ENCODE assay signal across 23 cellular contexts in genomic region chr5:147547730-147548129, GRCh38. TPM values are rescaled to one million over a fixed set of nuclear protein-coding genes. Genes with fewer than 3 reads are reported as not detected.
DNase-seq lines count a peak whose midpoint lies in the region; ATAC-seq, FAIRE-seq and TF ChIP-seq lines count a peak whose summit lies in the region.
"Had no signal": no experiment of that assay in that cellular context is flagged by ENCODE, and none has a peak within 500 bp of the region (broad histone marks: within the 10 kb centered on the region; RNA-seq: fewer than 3 reads in every experiment).

No MANE protein-coding gene starts in this region.

- CTCF ChIA-PET in endothelial cell of umbilical vein (lab: Charles Lee) = interaction anchor here (0.6 to 1.1 kb wide), 4 partner anchors 9 to 38 kb away, joined by 3 to 4 read pairs (median 3); partner anchors contain the start of gene DPYSL3
- CTCF ChIA-PET in T-cell (lab: Charles Lee) = no interaction called here

- no peaks in the 10 kb centered on the region for H3K9me1 ChIP-seq in endothelial cell of umbilical vein (replicated peaks; ENCODE audit: control insufficient read depth, extremely low read depth, insufficient read depth, low read length)

- no peak for TF ChIP-seq EP300 in suprapubic skin (IDR thresholded peaks at IDR 0.05)

- H3K36me3 Mint-ChIP-seq in T-cell = no peaks in the 10 kb centered on the region
- no peaks in the 10 kb centered on the region for H3K36me3 Mint-ChIP-seq in glutamatergic neuron (ENCODE audit: unreplicated experiment)

- no peak overlapping the region for H3K27ac ChIP-seq in endothelial cell of umbilical vein (ENCODE audit: insufficient read depth, low read depth, low read length)
- H3K27ac ChIP-seq in suprapubic skin = peak overlapping the region; percentile 7
- H3K27ac ChIP-seq: colonic mucosa, epithelial cell of prostate, hepatocyte, pancreas, tibial nerve had no signal

- H3K4me1 Mint-ChIP-seq in T-cell (no peaks in the 10 kb centered on the region), glutamatergic neuron (ENCODE audit: low read depth, unreplicated experiment) (no peaks in the 10 kb centered on the region)

- 68% methylated on average over 3 of the region's 3 CpGs for WGBS in suprapubic skin

- no peak for FAIRE-seq in endothelial cell of umbilical vein (lab: Jason Lieb, UNC)
- FAIRE-seq: G401.6, GM12878, kidney, pancreas had no signal

- H2AFZ ChIP-seq in endothelial cell of umbilical vein (ENCODE audit: low read depth, low read length) = peak overlapping the region; percentile 17
- H2AFZ ChIP-seq: hepatocyte had no signal

- TF ChIP-seq POLR2A in endothelial cell of umbilical vein (IDR thresholded peaks at IDR 0.05; ENCODE audit: low read depth, low read length) (no peak), suprapubic skin (IDR thresholded peaks at IDR 0.05) (no peak)

- no peak overlapping the region for H3K4me3 Mint-ChIP-seq in T-cell
- no peak overlapping the region for H3K4me3 Mint-ChIP-seq in glutamatergic neuron (ENCODE audit: unreplicated experiment)

- no peak for ATAC-seq in T-cell (replicated peaks in 1 of 4)
- ATAC-seq in GM18873 (IDR thresholded peaks at IDR 0.05; ENCODE audit: low FRiP score, unreplicated experiment) = no peak
- ATAC-seq: GM12878 had no signal

- H3K4me3 ChIP-seq in endothelial cell of umbilical vein (replicated peaks in 1 of 3; ENCODE audit: insufficient read depth in 1 of 3, low read depth in 1 of 3, low read length in 3 of 3) (no peak overlapping the region), suprapubic skin (no peak overlapping the region)
- H3K4me3 ChIP-seq: colonic mucosa, GM12878, hepatocyte, pancreas, skin epidermis, tibial nerve had no signal

- no peaks in the 10 kb centered on the region for H3K79me2 ChIP-seq in endothelial cell of umbilical vein (ENCODE audit: control insufficient read depth, insufficient read depth, low read length)
- H3K79me2 ChIP-seq: hepatocyte had no signal

- DNase-seq in RPMI7951 (ENCODE audit: low read depth) (peak; percentile 70), endothelial cell of umbilical vein (ENCODE audit: low read depth, low spot score) (peak; percentile 55), iris pigment epithelial cell (ENCODE audit: low read depth) (peak; percentile 49), suprapubic skin (ENCODE audit: low spot score in 2 of 2) (no peak), T-cell (no peak), glutamatergic neuron (no peak), mesenteric fat pad (ENCODE audit: low spot score) (no peak)
- DNase-seq: activated effector memory CD4-positive, alpha-beta T cell treated with Interleukin-2 at 50 U/mL for 16 hours; amniotic stem cell; BE2C; colonic mucosa; kidney; NCI-H2029 treated with DMSO at 0.1 percent for 48 hours; NCI-H526; pancreas; T1000 had no signal

- H3K27me3 ChIP-seq in endothelial cell of umbilical vein (ENCODE audit: control insufficient read depth in 2 of 2, insufficient read depth in 2 of 2, low read length in 2 of 2) (no peaks in the 10 kb centered on the region), suprapubic skin (no peaks in the 10 kb centered on the region)
- H3K27me3 ChIP-seq: BE2C, colonic mucosa, hepatocyte, pancreas, tibial nerve had no signal

- POLR2A ChIA-PET in endothelial cell of umbilical vein (lab: Charles Lee) = no interaction called here
- POLR2A ChIA-PET in T-cell (lab: Charles Lee) = no interaction called here

- intact Hi-C loops in endothelial cell of umbilical vein (cut with micrococcal nuclease) = no loop called here

- no TSS peak for BruUV-seq in endothelial cell of umbilical vein (replicated peaks; lab: Mats Ljungman, UMichigan)

- H3K4me1 ChIP-seq in endothelial cell of umbilical vein (ENCODE audit: control insufficient read depth, extremely low read depth, insufficient read depth, low read length) (peaks cover 11% of the 10 kb centered on the region), suprapubic skin (peaks cover 3% of the 10 kb centered on the region)
- H3K4me1 ChIP-seq: colonic mucosa, pancreas, tibial nerve had no signal

- H3K27me3 Mint-ChIP-seq in T-cell = peaks cover 3 to 4% of the 10 kb centered on the region in 2 donors
- H3K27me3 Mint-ChIP-seq in glutamatergic neuron (ENCODE audit: unreplicated experiment) = peaks cover 1% of the 10 kb centered on the region

- H3K36me3 ChIP-seq in endothelial cell of umbilical vein (ENCODE audit: control insufficient read depth in 2 of 2, extremely low read depth in 1 of 2, insufficient read depth in 2 of 2, low read length in 2 of 2) = no peaks in the 10 kb centered on the region
- no peaks in the 10 kb centered on the region for H3K36me3 ChIP-seq in suprapubic skin
- H3K36me3 ChIP-seq: BE2C, colonic mucosa, pancreas, tibial nerve had no signal

- H3K4me2 ChIP-seq in endothelial cell of umbilical vein (ENCODE audit: insufficient read depth, low read length) = peak overlapping the region; percentile 24
- H3K4me2 ChIP-seq: hepatocyte had no signal

- H3K9me3 ChIP-seq in endothelial cell of umbilical vein (replicated peaks; ENCODE audit: control insufficient read depth, insufficient read depth, low read length) (no peaks in the 10 kb centered on the region), suprapubic skin (no peaks in the 10 kb centered on the region)
- H3K9me3 ChIP-seq: BE2C, colonic mucosa, pancreas had no signal

- H3K9ac ChIP-seq in endothelial cell of umbilical vein (replicated peaks; ENCODE audit: extremely low read depth, insufficient read depth, low read length) = no peak overlapping the region

- peaks cover 4 to 7% (median 6%) of the 10 kb centered on the region in 3 donors for H3K9me3 Mint-ChIP-seq in T-cell
- H3K9me3 Mint-ChIP-seq in glutamatergic neuron (ENCODE audit: unreplicated experiment) = peaks cover 3% of the 10 kb centered on the region

- H4K20me1 ChIP-seq in endothelial cell of umbilical vein (replicated peaks; ENCODE audit: control insufficient read depth, extremely low read depth, insufficient read depth, low read length) = no peaks in the 10 kb centered on the region

- H3K27ac Mint-ChIP-seq in T-cell (no peak overlapping the region), glutamatergic neuron (ENCODE audit: unreplicated experiment) (no peak overlapping the region)

- dilution Hi-C loops in endothelial cell of umbilical vein (cut with MboI; ENCODE audit: extremely low pct_ligation_motif_present, low sequenced_read_pairs) = no loop called here

- TF ChIP-seq CTCF in endothelial cell of umbilical vein (IDR thresholded peaks at IDR 0.05; ENCODE audit: extremely low read depth in 1 of 2, insufficient read depth in 1 of 2, low read depth in 1 of 2, low read length in 2 of 2) (no peak), suprapubic skin (IDR thresholded peaks at IDR 0.05) (no peak), glutamatergic neuron (IDR thresholded peaks at IDR 0.05; ENCODE audit: partially characterized antibody, unreplicated experiment) (no peak)

TF ChIP-seq in endothelial cell of umbilical vein, 7 proteins besides CTCF, POLR2A, EP300 and RAD21:
- TF ChIP-seq JUN (IDR thresholded peaks at IDR 0.05; ENCODE audit: borderline replicate concordance, insufficient read depth, insufficient read length, low read depth) = no peak
- peak; percentile 47 for TF ChIP-seq FOS (IDR thresholded peaks at IDR 0.05; ENCODE audit: borderline replicate concordance, insufficient read depth, low read length)
TF ChIP-seq in endothelial cell of umbilical vein: peak in this region for 1.

RNA-seq across cellular contexts. Expression of gene DPYSL3, which starts 37.9 kb away (rescaled TPM):
- total RNA-seq in RPMI7951 (2014; rRNA removed; shearing (Covaris generic)) = 191 and 198 TPM in 2 replicates
- total RNA-seq in endothelial cell of umbilical vein = 142 and 146 TPM in 2 replicates
- 80.3 and 81.6 TPM in 2 replicates for polyA plus RNA-seq in endothelial cell of umbilical vein
- polyA plus RNA-seq in endothelial cell of umbilical vein (2011; cell fraction: cytosol; rRNA removed) = 88.1 and 93.4 TPM in 2 replicates
- polyA plus RNA-seq in endothelial cell of umbilical vein (2011; cell fraction: nucleus; rRNA removed) = 165 and 213 TPM in 2 replicates
- polyA plus RNA-seq in endothelial cell of umbilical vein (2012) = 70.9 and 78.2 TPM in 2 replicates
- polyA minus RNA-seq in endothelial cell of umbilical vein = 154 and 180 TPM in 2 replicates
- not detected for polyA minus RNA-seq in endothelial cell of umbilical vein (2011; cell fraction: cytosol; rRNA and poly(A)+ RNA removed)
- polyA minus RNA-seq in endothelial cell of umbilical vein (2011; cell fraction: nucleus; rRNA and poly(A)+ RNA removed) = 111 and 158 TPM in 2 replicates
- total RNA-seq in suprapubic skin = 10 to 100 TPM; 12.0 to 22.2 (median 16.6) TPM
- total RNA-seq in T-cell = under 1 TPM; 0.09 to 0.68 (median 0.54) TPM
- total RNA-seq in glutamatergic neuron (ENCODE audit: unreplicated experiment) = 571 TPM
- total RNA-seq in mesenteric fat pad = 52.4 TPM

Comparison
In these comparisons a context has a peak if more than half of its experiments do, and no peak if none do; other contexts are left out.
1. DNase-seq: peak in RPMI7951 (single experiment), endothelial cell of umbilical vein (single experiment) and iris pigment epithelial cell (single experiment); none in suprapubic skin (0 of 2), T-cell (0 of 34), glutamatergic neuron (single experiment) and mesenteric fat pad (single experiment).
2. RNA of gene DPYSL3, which starts 37.9 kb away (total RNA-seq): 571 TPM in glutamatergic neuron (single experiment), 191 to 198 TPM in RPMI7951, 142 to 146 TPM in endothelial cell of umbilical vein, 52.4 TPM in mesenteric fat pad (single experiment) and 12.0 to 22.2 TPM in suprapubic skin; 0.09 to 0.68 TPM in T-cell; every median in the first group is over 4 times any median in the second.